ENCODE assay signal across 8 cellular contexts in genomic region chr10:99620713-99621453, GRCh38. TPM values are rescaled to one million over a fixed set of nuclear protein-coding genes. Genes with fewer than 3 reads are reported as not detected.
DNase-seq lines count a peak whose midpoint lies in the region; ATAC-seq, FAIRE-seq and TF ChIP-seq lines count a peak whose summit lies in the region.

No MANE protein-coding gene starts in this region.

- H3K27ac Mint-ChIP-seq in CD4-positive, alpha-beta memory T cell: peak overlapping the region; percentile 90 to 98 (median 97)
- H3K27ac Mint-ChIP-seq in mesothelial cell of epicardium: peak overlapping the region; percentile 98

- no peaks in the 10 kb centered on the region for H3K27me3 ChIP-seq in CD4-positive, alpha-beta memory T cell (ENCODE audit: insufficient read depth, low read length)
- no peaks in the 10 kb centered on the region for H3K27me3 ChIP-seq in NT2/D1 (ENCODE audit: insufficient read depth, insufficient read length)

- CTCF ChIA-PET in CD4-positive, alpha-beta memory T cell (lab: Charles Lee; ENCODE audit: partially characterized antibody): interaction anchor here (0.7 to 6.2 kb wide), 2 partner anchors 9 to 37 kb away, joined by 3 to 45 read pairs; no protein-coding TSS in a partner anchor

- H3K4me1 Mint-ChIP-seq in CD4-positive, alpha-beta memory T cell: peaks cover 33 to 60% (median 43%) of the 10 kb centered on the region in 4 donors
- peaks cover 30% of the 10 kb centered on the region for H3K4me1 Mint-ChIP-seq in mesothelial cell of epicardium

- TF ChIP-seq CTCF in mesothelial cell of epicardium (IDR thresholded peaks at IDR 0.05; ENCODE audit: unreplicated experiment): no peak

- H3K9me3 ChIP-seq in CD4-positive, alpha-beta memory T cell (ENCODE audit: control insufficient read depth in 1 of 2, low read length in 2 of 2): no peaks in the 10 kb centered on the region
- H3K9me3 ChIP-seq in NT2/D1 (ENCODE audit: insufficient read depth, low read length): no peaks in the 10 kb centered on the region

- H3K4me1 ChIP-seq in CD4-positive, alpha-beta memory T cell (ENCODE audit: insufficient read depth, low read length): peaks cover 47% of the 10 kb centered on the region
- no peaks in the 10 kb centered on the region for H3K4me1 ChIP-seq in NT2/D1 (ENCODE audit: insufficient read depth, insufficient read length)

- peak overlapping the region; percentile 84 for H3K9ac ChIP-seq in NT2/D1 (ENCODE audit: insufficient read length, low read depth)

- no peaks in the 10 kb centered on the region for H3K27me3 Mint-ChIP-seq in CD4-positive, alpha-beta memory T cell
- no peaks in the 10 kb centered on the region for H3K27me3 Mint-ChIP-seq in mesothelial cell of epicardium (ENCODE audit: low read depth)

- H3K27ac ChIP-seq in CD4-positive, alpha-beta memory T cell (ENCODE audit: low read depth, low read length): peak overlapping the region; percentile 93

- H3K4me3 ChIP-seq in CD4-positive, alpha-beta memory T cell (ENCODE audit: low read length in 2 of 2): peak overlapping the region; percentile 24 to 71
- peak overlapping the region; percentile 68 for H3K4me3 ChIP-seq in NT2/D1 (ENCODE audit: insufficient read length, low read depth)

- H3K36me3 Mint-ChIP-seq in CD4-positive, alpha-beta memory T cell: peaks cover 0 to 11% of the 10 kb centered on the region in 2 donors
- H3K36me3 Mint-ChIP-seq in mesothelial cell of epicardium: no peaks in the 10 kb centered on the region

- peak; percentile 76 to 97 (median 88) for DNase-seq in CD4-positive, alpha-beta memory T cell
- DNase-seq in HS-27A (ENCODE audit: low read depth): peak; percentile 90
- peak; percentile 68 for DNase-seq in NT2/D1 (ENCODE audit: low read depth, low spot score)
- peak; percentile 82 for DNase-seq in activated CD8-positive, alpha-beta memory T cell treated with anti-CD3 and anti-CD28 coated beads, Interleukin-2, amount 50 U/mL, for 24 hours (ENCODE audit: extremely low read depth)
- DNase-seq in mesothelial cell of epicardium (ENCODE audit: low spot score in 2 of 2, unreplicated experiment in 2 of 2): peak; percentile 79 to 91
- peak; percentile 67 to 69 for DNase-seq in stimulated activated CD8-positive, alpha-beta memory T cell treated with anti-CD3 and anti-CD28 coated beads, Interleukin-15, amount 100 ng/mL, for 4 hours (ENCODE audit: low read depth in 2 of 2)

- POLR2A ChIA-PET in CD4-positive, alpha-beta memory T cell (lab: Charles Lee; ENCODE audit: partially characterized antibody): interaction anchor here (1.4 to 4.3 kb wide), 6 partner anchors 9 to 1487 kb away, joined by 3 to 40 read pairs (median 16); partner anchors contain the start of genes COX15, CUTC, ENTPD7 and GOT1

- FAIRE-seq in endometrium (lab: Jason Lieb, UNC): peak; percentile 15

- intact Hi-C loops in CD4-positive, alpha-beta memory T cell (cut with micrococcal nuclease): loop anchor here (1.0 to 5.0 kb wide), 8 partner anchors 38 to 1486 kb away; partner anchors contain the start of genes COX15, CUTC, DNMBP and ENTPD7

- no peaks in the 10 kb centered on the region for H3K9me3 Mint-ChIP-seq in CD4-positive, alpha-beta memory T cell
- no peaks in the 10 kb centered on the region for H3K9me3 Mint-ChIP-seq in mesothelial cell of epicardium

- peak overlapping the region; percentile 81 to 96 (median 92) for H3K4me3 Mint-ChIP-seq in CD4-positive, alpha-beta memory T cell
- H3K4me3 Mint-ChIP-seq in mesothelial cell of epicardium: peak overlapping the region; percentile 87

- peak; percentile 84 for ATAC-seq in GM19463 (IDR thresholded peaks at IDR 0.05; ENCODE audit: unreplicated experiment)

- H3K36me3 ChIP-seq in CD4-positive, alpha-beta memory T cell (ENCODE audit: insufficient read depth, low read length): no peaks in the 10 kb centered on the region
- H3K36me3 ChIP-seq in NT2/D1 (ENCODE audit: insufficient read depth, insufficient read length, low read length): no peaks in the 10 kb centered on the region

RNA-seq across cellular contexts. Expression of gene SLC25A28, which starts 0.6 kb away (rescaled TPM):
- 10 to 100 TPM; 85.7 to 91.9 TPM for total RNA-seq in CD4-positive, alpha-beta memory T cell
- 10 to 100 TPM; 19.4 to 34.2 TPM for polyA plus RNA-seq in CD4-positive, alpha-beta memory T cell
- 41.2 to 44.8 TPM (median 41.4 TPM) in 3 replicates for total RNA-seq in mesothelial cell of epicardium

RNA-seq across cellular contexts. Expression of gene ENTPD7, which starts 38.4 kb away (rescaled TPM):
- 1 to 10 TPM; 3.7 to 3.9 TPM for total RNA-seq in CD4-positive, alpha-beta memory T cell
- 1 to 10 TPM; 1.7 to 2.2 TPM for polyA plus RNA-seq in CD4-positive, alpha-beta memory T cell
- 20.6 to 21.2 TPM (median 21.1 TPM) in 3 replicates for total RNA-seq in mesothelial cell of epicardium

Comparison
In these comparisons a context has a peak if more than half of its experiments do, and no peak if none do; other contexts are left out.
1. Peak in every context shown above with its lines: DNase-seq, ATAC-seq, H3K4me3 ChIP-seq and H3K27ac ChIP-seq.